Comparison of ENCODE assay signal across 21 cellular contexts in the genomic region with DNA sequence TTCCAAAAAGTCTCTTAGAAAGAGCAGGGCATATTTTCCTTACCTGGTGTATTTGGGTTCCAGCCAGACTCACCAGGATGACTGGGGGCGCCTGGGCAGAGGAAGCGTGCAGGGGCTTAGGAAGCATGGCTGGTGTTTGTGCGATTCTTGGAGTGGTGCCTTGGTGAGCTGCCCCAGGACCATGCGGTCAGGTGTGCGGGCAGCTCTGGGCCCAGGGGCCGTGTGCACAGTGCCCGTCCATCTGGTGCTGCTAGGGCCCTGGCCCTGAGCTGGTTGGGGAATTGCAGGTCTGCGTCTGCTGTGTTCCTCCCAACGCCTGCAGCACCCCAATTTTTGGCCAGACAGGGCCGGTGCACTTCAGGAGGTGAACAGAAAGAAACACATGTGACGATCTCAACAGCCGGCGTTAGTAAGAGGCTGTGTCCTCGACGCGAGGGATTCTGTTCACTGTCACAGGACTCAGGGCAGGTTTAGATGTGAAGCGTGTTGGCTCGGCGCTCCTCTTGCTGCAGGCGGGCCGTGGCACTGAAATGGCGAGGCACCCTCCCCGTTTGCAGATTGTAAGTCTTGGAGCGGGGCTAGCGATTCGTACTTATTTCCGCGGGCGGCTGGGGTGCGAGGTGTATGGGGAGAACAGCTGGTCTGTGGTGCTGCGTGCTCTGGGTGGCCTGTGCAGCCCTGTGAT. TPM values are rescaled to one million over a fixed set of nuclear protein-coding genes. Genes with fewer than 3 reads are reported as not detected.
DNase-seq lines count a peak whose midpoint lies in the region; ATAC-seq, FAIRE-seq and TF ChIP-seq lines count a peak whose summit lies in the region.
"Had no signal": no experiment of that assay in that cellular context is flagged by ENCODE, and none has a peak within 500 bp of the region (broad histone marks: within the 10 kb centered on the region; RNA-seq: fewer than 3 reads in every experiment).

No MANE protein-coding gene starts in this region.

- H3K4me1 ChIP-seq in BLaER1 treated with 17β-estradiol and CSF1 and Interleukin-3, amounts not matched to agents 10 nM and 100 nM: peaks cover 50 to 100% (median 96%) of the 10 kb centered on the region in 10 experiments
- H3K4me1 ChIP-seq in GM23338 (ENCODE audit: insufficient read depth): peaks cover 6% of the 10 kb centered on the region; the same call in 1 of the 2 replicates
- H3K4me1 ChIP-seq in H1 (replicated peaks in 1 of 4; ENCODE audit: control insufficient read depth in 3 of 4, insufficient read depth in 4 of 4, low read length in 3 of 4): peaks cover 0 to 18% (median 6%) of the 10 kb centered on the region in 4 experiments; a peak in 4 of 7 replicates

- peak overlapping the region in 5 of 11 experiments; percentile 85 to 92 (median 88); a peak in 11 of 22 replicates for H3K9ac ChIP-seq in BLaER1 treated with 17β-estradiol and CSF1 and Interleukin-3, amounts not matched to agents 10 nM and 100 nM
- H3K9ac ChIP-seq in H1 (replicated peaks in 1 of 4; ENCODE audit: extremely low read depth in 1 of 4, low read depth in 3 of 4, low read length in 3 of 4): no peak overlapping the region

- no peak overlapping the region for H2AFZ ChIP-seq in GM23338
- no peak overlapping the region for H2AFZ ChIP-seq in H1 (ENCODE audit: low read length)
- H2AFZ ChIP-seq: PC-9 had no signal

- peak overlapping the region; percentile 75 for H4K8ac ChIP-seq in H1 (ENCODE audit: extremely low read depth, insufficient read depth, low read length)

- peak; percentile 16; the same call in 1 of the 3 replicates for ATAC-seq in GM23338
- no peak for ATAC-seq in effector memory CD8-positive, alpha-beta T cell (replicated peaks)
- no peak for ATAC-seq in stimulated activated memory B cell treated with anti-CD40 and anti-IgM and Interleukin-4, amounts not matched to agents 10 μg/mL and 1 μg/mL and 100 μg/mL, for 72 hours
- ATAC-seq in GM21360 (IDR thresholded peaks at IDR 0.05; ENCODE audit: unreplicated experiment): no peak
- ATAC-seq: activated CD8-positive, alpha-beta T cell treated with anti-CD3 and anti-CD28 coated beads, Interleukin-2, amount 10 ng/mL, durations not matched to agents 7 days and 5 days; activated naive CD4-positive, alpha-beta T cell treated with anti-CD3 and anti-CD28 coated beads, Interleukin-2, amount 50 U/mL, for 72 hours; activated T-cell treated with anti-CD3 and anti-CD28 coated beads, Interleukin-2, amount 50 U/mL, for 4 hours; body of pancreas; foreskin keratinocyte had no signal

- peak overlapping the region in 10 of 11 experiments; percentile 1 to 100 (median 94); a peak in 18 of 22 replicates for H3K4me2 ChIP-seq in BLaER1 treated with 17β-estradiol and CSF1 and Interleukin-3, amounts not matched to agents 10 nM and 100 nM
- H3K4me2 ChIP-seq in GM23338 (no peak overlapping the region), H1 (ENCODE audit: insufficient read depth in 1 of 2, low read depth in 2 of 2, low read length in 2 of 2) (no peak overlapping the region)
- H3K4me2 ChIP-seq: PC-9 had no signal

- H2BK12ac ChIP-seq in H1 (ENCODE audit: low read depth, low read length): no peak overlapping the region

- H3K4me3 Mint-ChIP-seq in GM23338: no peak overlapping the region
- no peak overlapping the region for H3K4me3 Mint-ChIP-seq in effector memory CD8-positive, alpha-beta T cell
- no peak overlapping the region for H3K4me3 Mint-ChIP-seq in stimulated activated memory B cell treated with anti-CD40 and anti-IgM and Interleukin-4, amounts not matched to agents 10 μg/mL and 1 μg/mL and 100 μg/mL, for 72 hours
- H3K4me3 Mint-ChIP-seq: activated CD8-positive, alpha-beta T cell treated with anti-CD3 and anti-CD28 coated beads, Interleukin-2, amount 10 ng/mL, durations not matched to agents 7 days and 5 days; activated T-cell treated with anti-CD3 and anti-CD28 coated beads, Interleukin-2, amount 50 U/mL, for 4 hours; T-helper 2 cell treated with Interferon-gamma antibody and Interleukin-4, amounts not matched to agents 5 μg/mL and 100 μg/mL, for 36 hours had no signal

- peaks cover 44% of the 10 kb centered on the region for H3K4me1 Mint-ChIP-seq in GM23338
- H3K4me1 Mint-ChIP-seq in effector memory CD8-positive, alpha-beta T cell (ENCODE audit: low read depth in 2 of 2): peaks cover 19 to 24% of the 10 kb centered on the region in 2 donors
- peaks cover 16% of the 10 kb centered on the region for H3K4me1 Mint-ChIP-seq in stimulated activated memory B cell treated with anti-CD40 and anti-IgM and Interleukin-4, amounts not matched to agents 10 μg/mL and 1 μg/mL and 100 μg/mL, for 72 hours

- no peaks in the 10 kb centered on the region for H3K9me2 ChIP-seq in GM23338 (ENCODE audit: insufficient read depth)

- H3K18ac ChIP-seq in H1 (ENCODE audit: extremely low read depth, low read length): no peak overlapping the region

- H3K23ac ChIP-seq in H1 (ENCODE audit: insufficient read length): no peak overlapping the region

- H3K9me3 Mint-ChIP-seq in GM23338: no peaks in the 10 kb centered on the region
- H3K9me3 Mint-ChIP-seq in effector memory CD8-positive, alpha-beta T cell: no peaks in the 10 kb centered on the region
- H3K9me3 Mint-ChIP-seq in stimulated activated memory B cell treated with anti-CD40 and anti-IgM and Interleukin-4, amounts not matched to agents 10 μg/mL and 1 μg/mL and 100 μg/mL, for 72 hours: no peaks in the 10 kb centered on the region
- H3K9me3 Mint-ChIP-seq: activated naive CD4-positive, alpha-beta T cell treated with anti-CD3 and anti-CD28 coated beads, Interleukin-2, amount 50 U/mL, for 72 hours; activated T-cell treated with anti-CD3 and anti-CD28 coated beads, Interleukin-2, amount 50 U/mL, for 4 hours; T-helper 2 cell treated with Interferon-gamma antibody and Interleukin-4, amounts not matched to agents 5 μg/mL and 100 μg/mL, for 36 hours had no signal

- no peaks in the 10 kb centered on the region for H3K27me3 ChIP-seq in BLaER1 treated with 17β-estradiol and CSF1 and Interleukin-3, amounts not matched to agents 10 nM and 100 nM
- H3K27me3 ChIP-seq in GM23338 (ENCODE audit: insufficient read depth) (no peaks in the 10 kb centered on the region), H1 (replicated peaks in 1 of 4; ENCODE audit: control insufficient read depth in 3 of 4, extremely low read depth in 1 of 4, insufficient read depth in 3 of 4, low read length in 3 of 4) (no peaks in the 10 kb centered on the region)
- H3K27me3 ChIP-seq: body of pancreas, right atrium auricular region, tibial nerve had no signal

- no peak for TF ChIP-seq RAD21 in H1 (IDR thresholded peaks at IDR 0.05 in 1 of 2, conservative IDR thresholded peaks at IDR 0.05 in 1 of 2; ENCODE audit: low read depth in 2 of 2, low read length in 2 of 2)

- no peak overlapping the region for H2BK15ac ChIP-seq in H1 (ENCODE audit: low read length)

- no peak overlapping the region for H4K91ac ChIP-seq in H1 (replicated peaks; ENCODE audit: insufficient read length, low read length)

- intact Hi-C loops in posterior cingulate gyrus (cut with DNase I): no loop called here

- H3K14ac ChIP-seq in H1 (ENCODE audit: insufficient read length): no peak overlapping the region

- H3K27me3 Mint-ChIP-seq in GM23338 (ENCODE audit: insufficient read depth, low read depth, poor library complexity): peaks cover 21% of the 10 kb centered on the region
- H3K27me3 Mint-ChIP-seq in effector memory CD8-positive, alpha-beta T cell: peaks cover 0 to 26% of the 10 kb centered on the region in 2 donors
- peaks cover 32% of the 10 kb centered on the region for H3K27me3 Mint-ChIP-seq in stimulated activated memory B cell treated with anti-CD40 and anti-IgM and Interleukin-4, amounts not matched to agents 10 μg/mL and 1 μg/mL and 100 μg/mL, for 72 hours

- no peak overlapping the region for H3K4ac ChIP-seq in H1 (replicated peaks; ENCODE audit: insufficient read length, low read depth, low read length)

- no peak overlapping the region for H3K4me3 ChIP-seq in BLaER1 treated with 17β-estradiol and CSF1 and Interleukin-3, amounts not matched to agents 10 nM and 100 nM
- H3K4me3 ChIP-seq in GM23338 (no peak overlapping the region), H1 (ENCODE audit: extremely low read depth in 1 of 4, insufficient read depth in 2 of 4, low read depth in 3 of 4, low read length in 4 of 4) (no peak overlapping the region)
- H3K4me3 ChIP-seq: body of pancreas, mucosa of descending colon, PC-9, right atrium auricular region, tibial nerve had no signal

- POLR2A ChIA-PET in H1 (lab: Charles Lee; ENCODE audit: partially characterized antibody): no interaction called here

- peaks cover 0 to 23% (median 5%) of the 10 kb centered on the region in 11 experiments; a peak in 9 of 22 replicates for H3K36me3 ChIP-seq in BLaER1 treated with 17β-estradiol and CSF1 and Interleukin-3, amounts not matched to agents 10 nM and 100 nM
- no peaks in the 10 kb centered on the region for H3K36me3 ChIP-seq in GM23338 (ENCODE audit: insufficient read depth)
- H3K36me3 ChIP-seq in H1 (ENCODE audit: control insufficient read depth in 2 of 4, insufficient read depth in 4 of 4, low read length in 3 of 4): no peaks in the 10 kb centered on the region
- H3K36me3 ChIP-seq: right atrium auricular region, tibial nerve had no signal

- H3K27ac ChIP-seq in BLaER1 treated with 17β-estradiol and CSF1 and Interleukin-3, amounts not matched to agents 10 nM and 100 nM: peak overlapping the region in 8 of 11 experiments; percentile 97 to 100 (median 99); a peak in 15 of 22 replicates
- H3K27ac ChIP-seq in GM23338 (ENCODE audit: low read depth) (no peak overlapping the region), H1 (ENCODE audit: low read depth, low read length) (no peak overlapping the region)
- H3K27ac ChIP-seq: body of pancreas, epithelial cell of prostate, foreskin keratinocyte, PC-9, right atrium auricular region, tibial nerve had no signal

- peaks cover 16% of the 10 kb centered on the region for H3K79me1 ChIP-seq in H1 (ENCODE audit: low read depth, low read length)

- H4K5ac ChIP-seq in H1 (ENCODE audit: insufficient read length, low read depth, low read length): no peak overlapping the region

- no peaks in the 10 kb centered on the region for H3K36me3 Mint-ChIP-seq in GM23338 (ENCODE audit: low read depth)
- no peaks in the 10 kb centered on the region for H3K36me3 Mint-ChIP-seq in effector memory CD8-positive, alpha-beta T cell (ENCODE audit: insufficient read depth)
- H3K36me3 Mint-ChIP-seq in stimulated activated memory B cell treated with anti-CD40 and anti-IgM and Interleukin-4, amounts not matched to agents 10 μg/mL and 1 μg/mL and 100 μg/mL, for 72 hours: no peaks in the 10 kb centered on the region
- H3K36me3 Mint-ChIP-seq: activated naive CD4-positive, alpha-beta T cell treated with anti-CD3 and anti-CD28 coated beads, Interleukin-2, amount 50 U/mL, for 72 hours had no signal

- no peak overlapping the region for H2BK120ac ChIP-seq in H1 (replicated peaks; ENCODE audit: low read depth, low read length)

- H3K9me3 ChIP-seq in BLaER1 treated with 17β-estradiol and CSF1 and Interleukin-3, amounts not matched to agents 10 nM and 100 nM (replicated peaks in 1 of 11): no peaks in the 10 kb centered on the region
- H3K9me3 ChIP-seq in H1 (ENCODE audit: insufficient read depth in 2 of 2, low read depth in 1 of 2, low read length in 1 of 2): no peaks in the 10 kb centered on the region
- H3K9me3 ChIP-seq: body of pancreas, mucosa of descending colon, right atrium auricular region, tibial nerve had no signal

- no peaks in the 10 kb centered on the region for H3F3A ChIP-seq in GM23338 (replicated peaks; ENCODE audit: low read depth)

- CTCF ChIA-PET in H1 (lab: Charles Lee; ENCODE audit: partially characterized antibody): interaction anchor here (1.1 to 3.0 kb wide), 3 partner anchors 10 to 38 kb away, joined by 3 to 31 read pairs (median 4); no protein-coding TSS in a partner anchor

- WGBS in H1 (ENCODE audit: extremely low coverage in 1 of 2, insufficient coverage in 1 of 2, insufficient read length in 1 of 2, insufficient replicate concordance in 2 of 2, low coverage in 1 of 2, low lambda C conversion rate in 2 of 2, missing lambda C conversion rate in 1 of 2), 2 experiments: 88% methylated on average over 31 of the region's 31 CpGs; no CpG with 5 or more reads in 1 of the 2 experiments

- H4K20me1 ChIP-seq in BLaER1 treated with 17β-estradiol and CSF1 and Interleukin-3, amounts not matched to agents 10 nM and 100 nM: peaks cover 0 to 67% (median 46%) of the 10 kb centered on the region in 11 experiments; a peak in 19 of 22 replicates
- H4K20me1 ChIP-seq in GM23338 (replicated peaks; ENCODE audit: insufficient read depth): peaks cover 4% of the 10 kb centered on the region
- H4K20me1 ChIP-seq in H1 (replicated peaks in 1 of 2; ENCODE audit: control insufficient read depth in 1 of 2, insufficient read depth in 2 of 2, low read length in 2 of 2): peaks cover 12 to 18% of the 10 kb centered on the region in 2 experiments

- no peak overlapping the region for H2BK20ac ChIP-seq in H1 (ENCODE audit: low read length)

- H3K56ac ChIP-seq in H1 (replicated peaks; ENCODE audit: insufficient read length, low read depth, low read length): no peak overlapping the region

- no peak for FAIRE-seq in H1 (lab: Jason Lieb, UNC)

- TF ChIP-seq POLR2A in H1 (IDR thresholded peaks at IDR 0.05; ENCODE audit: control extremely low read depth in 1 of 2, low read depth in 2 of 2, low read length in 2 of 2): no peak

- no peak overlapping the region for H3K27ac Mint-ChIP-seq in GM23338
- no peak overlapping the region for H3K27ac Mint-ChIP-seq in effector memory CD8-positive, alpha-beta T cell
- H3K27ac Mint-ChIP-seq in stimulated activated memory B cell treated with anti-CD40 and anti-IgM and Interleukin-4, amounts not matched to agents 10 μg/mL and 1 μg/mL and 100 μg/mL, for 72 hours: no peak overlapping the region
- H3K27ac Mint-ChIP-seq: activated CD8-positive, alpha-beta T cell treated with anti-CD3 and anti-CD28 coated beads, Interleukin-2, amount 10 ng/mL, durations not matched to agents 7 days and 5 days; activated naive CD4-positive, alpha-beta T cell treated with anti-CD3 and anti-CD28 coated beads, Interleukin-2, amount 50 U/mL, for 72 hours; T-helper 2 cell treated with Interferon-gamma antibody and Interleukin-4, amounts not matched to agents 5 μg/mL and 100 μg/mL, for 36 hours had no signal

- TF ChIP-seq CTCF in GM23338 (conservative IDR thresholded peaks at IDR 0.05; ENCODE audit: low read depth in 2 of 2): no peak
- no peak for TF ChIP-seq CTCF in H1 (IDR thresholded peaks at IDR 0.05; ENCODE audit: control extremely low read depth in 1 of 3, insufficient read depth in 1 of 3, low read depth in 1 of 3, low read length in 3 of 3)

- TF ChIP-seq EP300 in H1 (IDR thresholded peaks at IDR 0.05; ENCODE audit: borderline replicate concordance in 1 of 2, low read depth in 2 of 2, low read length in 2 of 2): no peak

- no peak overlapping the region for H2BK5ac ChIP-seq in H1 (ENCODE audit: low read depth, low read length)

- H3K79me2 ChIP-seq in GM23338 (replicated peaks; ENCODE audit: insufficient read depth) (peaks cover 19% of the 10 kb centered on the region), H1 (ENCODE audit: control insufficient read depth in 1 of 2, insufficient read depth in 2 of 2, low read length in 2 of 2) (peaks cover 0 to 3% of the 10 kb centered on the region in 2 experiments; a peak in 1 of 4 replicates)

- H3K23me2 ChIP-seq in H1 (ENCODE audit: low read depth, low read length): no peaks in the 10 kb centered on the region

- H2AK5ac ChIP-seq in H1 (ENCODE audit: low read depth, low read length): no peak overlapping the region

- DNase-seq in GM23338 (ENCODE audit: low spot score) (no peak), H1 (ENCODE audit: low read depth in 1 of 2, low spot score in 2 of 2) (no peak), posterior cingulate gyrus (peak in 6 of 10 donors; percentile 7 to 81 (median 38))
- DNase-seq in effector memory CD8-positive, alpha-beta T cell: no peak
- DNase-seq: activated CD8-positive, alpha-beta T cell treated with anti-CD3 and anti-CD28 coated beads, Interleukin-2, amount 10 ng/mL, durations not matched to agents 7 days and 5 days; activated T-cell treated with anti-CD3 and anti-CD28 coated beads, Interleukin-2, amount 50 U/mL, for 4 hours; foreskin keratinocyte; nucleus accumbens; PC-9; stimulated activated naive CD4-positive, alpha-beta T cell treated with Interleukin-2 at 50 U/mL for 16 hours had no signal

RNA-seq across cellular contexts. Expression of a gene that starts 15.2 kb away (rescaled TPM):
- 13.4 and 19.0 TPM in 2 replicates for total RNA-seq in GM23338 (2014; rRNA removed; shearing (Covaris generic))
- 8.0 and 8.2 TPM in 2 replicates for polyA plus RNA-seq in GM23338 (2016; fragmentation: Nextera tagmentation; extraction: Ambion mirVana)
- total RNA-seq in H1 (2021; fragmentation: NEBNext Ultra II Directional; extraction: Animal tissue kit (Norgen Biotek cat#: 25700)): 16.3 and 16.4 TPM in 2 replicates
- polyA plus RNA-seq in H1 (2011; rRNA removed): 6.0 and 10.7 TPM in 2 replicates
- polyA plus RNA-seq in H1 (2011; cell fraction: cytosol; rRNA removed): 10.1 TPM
- 30.0 TPM for polyA plus RNA-seq in H1 (2011; cell fraction: nucleus; rRNA removed)
- 12.7 to 26.6 TPM (median 20.0 TPM) in 4 replicates for polyA plus RNA-seq in H1 (2012, experiment 1 of 2)
- polyA plus RNA-seq in H1 (2012, experiment 2 of 2): 17.8 TPM
- polyA plus RNA-seq in H1 (2013, experiment 1 of 2): 10.6 TPM
- 10.3 TPM for polyA plus RNA-seq in H1 (2013, experiment 2 of 2)
- polyA minus RNA-seq in H1 (2011; rRNA and poly(A)+ RNA removed): 10.8 and 12.0 TPM in 2 replicates
- 15.5 TPM for polyA minus RNA-seq in H1 (2011; cell fraction: cytosol; rRNA and poly(A)+ RNA removed)
- polyA minus RNA-seq in H1 (2011; cell fraction: nucleus; rRNA and poly(A)+ RNA removed): 28.6 TPM

RNA-seq across cellular contexts. Expression of a gene that starts 59.1 kb away (rescaled TPM):
- 1.0 and 1.2 TPM in 2 replicates for total RNA-seq in GM23338 (2014; rRNA removed; shearing (Covaris generic))
- polyA plus RNA-seq in GM23338 (2016; fragmentation: Nextera tagmentation; extraction: Ambion mirVana) (0.29 and 0.31 TPM in 2 replicates), H1 (2011; rRNA removed) (0.23 and 0.39 TPM in 2 replicates)
- 0.45 and 0.78 TPM in 2 replicates for total RNA-seq in H1 (2021; fragmentation: NEBNext Ultra II Directional; extraction: Animal tissue kit (Norgen Biotek cat#: 25700))
- 0.28 TPM for polyA plus RNA-seq in H1 (2011; cell fraction: cytosol; rRNA removed)
- 1.7 TPM for polyA plus RNA-seq in H1 (2011; cell fraction: nucleus; rRNA removed)
- polyA plus RNA-seq in H1 (2012, experiment 1 of 2): 0.15 to 0.43 TPM (median 0.34 TPM) in 4 replicates
- not detected for polyA plus RNA-seq in H1 (2012, experiment 2 of 2)
- 0.22 TPM for polyA plus RNA-seq in H1 (2013, experiment 1 of 2)
- polyA plus RNA-seq in H1 (2013, experiment 2 of 2): 0.15 TPM
- 0.12 and 0.28 TPM in 2 replicates for polyA minus RNA-seq in H1 (2011; rRNA and poly(A)+ RNA removed)
- not detected for polyA minus RNA-seq in H1 (2011; cell fraction: cytosol; rRNA and poly(A)+ RNA removed)
- polyA minus RNA-seq in H1 (2011; cell fraction: nucleus; rRNA and poly(A)+ RNA removed): 1.6 TPM
- total RNA-seq: HT1080, right atrium auricular region had no signal

Comparison
In these comparisons a context has a peak if more than half of its experiments do, and no peak if none do; other contexts are left out.
1. H3K27ac ChIP-seq: peak in BLaER1 treated with 17β-estradiol and CSF1 and Interleukin-3, amounts not matched to agents 10 nM and 100 nM (8 of 11); none in GM23338 (single experiment) and H1 (single experiment).
2. H3K4me2 ChIP-seq: peak in BLaER1 treated with 17β-estradiol and CSF1 and Interleukin-3, amounts not matched to agents 10 nM and 100 nM (10 of 11); none in GM23338 (single experiment) and H1 (0 of 2).
3. DNase-seq: peak in posterior cingulate gyrus (6 of 10); none in GM23338 (single experiment), H1 (0 of 2) and effector memory CD8-positive, alpha-beta T cell (0 of 3).